ENCODE assay signal across 1 cellular context in the genomic region with DNA sequence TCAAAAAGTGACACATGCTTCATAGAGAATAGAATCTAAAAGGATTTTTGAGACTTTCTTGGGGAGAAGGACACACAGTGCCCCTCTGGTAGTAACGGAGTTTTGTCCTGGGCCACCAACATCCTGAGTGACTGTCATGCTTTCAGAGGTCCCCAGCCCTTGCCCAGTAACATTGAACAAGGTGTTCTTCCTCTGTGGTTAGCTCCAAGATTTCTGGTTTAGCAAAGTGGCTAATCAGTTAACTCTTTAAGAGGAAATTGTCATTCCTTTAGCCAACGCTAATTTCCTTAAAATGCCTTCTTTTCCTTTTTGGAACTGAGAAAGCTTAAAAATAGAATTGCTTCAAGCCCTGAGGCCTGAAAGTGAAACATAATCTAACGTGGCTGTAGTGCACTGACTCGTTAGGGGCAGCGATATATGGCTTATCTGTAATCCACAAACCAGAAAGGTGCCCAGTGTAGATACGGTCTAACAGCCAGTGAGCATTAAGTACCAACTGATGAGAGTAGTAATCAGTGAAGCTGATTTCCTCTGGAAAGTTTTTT.
TF ChIP-seq lines count a peak whose summit lies in the region.

No MANE protein-coding gene starts in this region.

TF ChIP-seq in GM12878, 131 proteins besides CTCF, POLR2A, EP300 and RAD21 (continued from another document):
- TF ChIP-seq, protein P1, sequence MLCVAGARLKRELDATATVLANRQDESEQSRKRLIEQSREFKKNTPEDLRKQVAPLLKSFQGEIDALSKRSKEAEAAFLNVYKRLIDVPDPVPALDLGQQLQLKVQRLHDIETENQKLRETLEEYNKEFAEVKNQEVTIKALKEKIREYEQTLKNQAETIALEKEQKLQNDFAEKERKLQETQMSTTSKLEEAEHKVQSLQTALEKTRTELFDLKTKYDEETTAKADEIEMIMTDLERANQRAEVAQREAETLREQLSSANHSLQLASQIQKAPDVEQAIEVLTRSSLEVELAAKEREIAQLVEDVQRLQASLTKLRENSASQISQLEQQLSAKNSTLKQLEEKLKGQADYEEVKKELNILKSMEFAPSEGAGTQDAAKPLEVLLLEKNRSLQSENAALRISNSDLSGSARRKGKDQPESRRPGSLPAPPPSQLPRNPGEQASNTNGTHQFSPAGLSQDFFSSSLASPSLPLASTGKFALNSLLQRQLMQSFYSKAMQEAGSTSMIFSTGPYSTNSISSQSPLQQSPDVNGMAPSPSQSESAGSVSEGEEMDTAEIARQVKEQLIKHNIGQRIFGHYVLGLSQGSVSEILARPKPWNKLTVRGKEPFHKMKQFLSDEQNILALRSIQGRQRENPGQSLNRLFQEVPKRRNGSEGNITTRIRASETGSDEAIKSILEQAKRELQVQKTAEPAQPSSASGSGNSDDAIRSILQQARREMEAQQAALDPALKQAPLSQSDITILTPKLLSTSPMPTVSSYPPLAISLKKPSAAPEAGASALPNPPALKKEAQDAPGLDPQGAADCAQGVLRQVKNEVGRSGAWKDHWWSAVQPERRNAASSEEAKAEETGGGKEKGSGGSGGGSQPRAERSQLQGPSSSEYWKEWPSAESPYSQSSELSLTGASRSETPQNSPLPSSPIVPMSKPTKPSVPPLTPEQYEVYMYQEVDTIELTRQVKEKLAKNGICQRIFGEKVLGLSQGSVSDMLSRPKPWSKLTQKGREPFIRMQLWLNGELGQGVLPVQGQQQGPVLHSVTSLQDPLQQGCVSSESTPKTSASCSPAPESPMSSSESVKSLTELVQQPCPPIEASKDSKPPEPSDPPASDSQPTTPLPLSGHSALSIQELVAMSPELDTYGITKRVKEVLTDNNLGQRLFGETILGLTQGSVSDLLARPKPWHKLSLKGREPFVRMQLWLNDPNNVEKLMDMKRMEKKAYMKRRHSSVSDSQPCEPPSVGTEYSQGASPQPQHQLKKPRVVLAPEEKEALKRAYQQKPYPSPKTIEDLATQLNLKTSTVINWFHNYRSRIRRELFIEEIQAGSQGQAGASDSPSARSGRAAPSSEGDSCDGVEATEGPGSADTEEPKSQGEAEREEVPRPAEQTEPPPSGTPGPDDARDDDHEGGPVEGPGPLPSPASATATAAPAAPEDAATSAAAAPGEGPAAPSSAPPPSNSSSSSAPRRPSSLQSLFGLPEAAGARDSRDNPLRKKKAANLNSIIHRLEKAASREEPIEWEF (IDR thresholded peaks at IDR 0.05; ENCODE audit: insufficient replicate concordance, low read depth, low read length) = no peak
- TF ChIP-seq, protein P2, sequence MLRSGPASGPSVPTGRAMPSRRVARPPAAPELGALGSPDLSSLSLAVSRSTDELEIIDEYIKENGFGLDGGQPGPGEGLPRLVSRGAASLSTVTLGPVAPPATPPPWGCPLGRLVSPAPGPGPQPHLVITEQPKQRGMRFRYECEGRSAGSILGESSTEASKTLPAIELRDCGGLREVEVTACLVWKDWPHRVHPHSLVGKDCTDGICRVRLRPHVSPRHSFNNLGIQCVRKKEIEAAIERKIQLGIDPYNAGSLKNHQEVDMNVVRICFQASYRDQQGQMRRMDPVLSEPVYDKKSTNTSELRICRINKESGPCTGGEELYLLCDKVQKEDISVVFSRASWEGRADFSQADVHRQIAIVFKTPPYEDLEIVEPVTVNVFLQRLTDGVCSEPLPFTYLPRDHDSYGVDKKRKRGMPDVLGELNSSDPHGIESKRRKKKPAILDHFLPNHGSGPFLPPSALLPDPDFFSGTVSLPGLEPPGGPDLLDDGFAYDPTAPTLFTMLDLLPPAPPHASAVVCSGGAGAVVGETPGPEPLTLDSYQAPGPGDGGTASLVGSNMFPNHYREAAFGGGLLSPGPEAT (IDR thresholded peaks at IDR 0.05; ENCODE audit: low read depth) = peak; percentile 74
- TF ChIP-seq PAX5 (IDR thresholded peaks at IDR 0.05; ENCODE audit: borderline replicate concordance, low read depth, low read length) (0 out of 2 replicates have a peak, but pooled peaks have one; percentile 22), CREM (IDR thresholded peaks at IDR 0.05; ENCODE audit: low read depth) (no peak), CHD4 (IDR thresholded peaks at IDR 0.05) (no peak), FOS (IDR thresholded peaks at IDR 0.05; ENCODE audit: borderline replicate concordance, extremely low read depth, insufficient read length) (no peak), SMAD1 (IDR thresholded peaks at IDR 0.05; ENCODE audit: low read depth, partially characterized antibody) (no peak), TCF12 (IDR thresholded peaks at IDR 0.05; ENCODE audit: low read depth, low read length) (no peak), SUPT20H (IDR thresholded peaks at IDR 0.05; ENCODE audit: borderline replicate concordance, control insufficient read depth, low read depth, low read length) (no peak), SP1 (IDR thresholded peaks at IDR 0.05; ENCODE audit: low read depth, low read length) (peak; percentile 17), SREBF2 (IDR thresholded peaks at IDR 0.05; ENCODE audit: low read length) (no peak)
- TF ChIP-seq, protein P3, sequence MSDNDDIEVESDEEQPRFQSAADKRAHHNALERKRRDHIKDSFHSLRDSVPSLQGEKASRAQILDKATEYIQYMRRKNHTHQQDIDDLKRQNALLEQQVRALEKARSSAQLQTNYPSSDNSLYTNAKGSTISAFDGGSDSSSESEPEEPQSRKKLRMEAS (IDR thresholded peaks at IDR 0.05; ENCODE audit: low read depth, low read length) = no peak
- TF ChIP-seq, protein P4, sequence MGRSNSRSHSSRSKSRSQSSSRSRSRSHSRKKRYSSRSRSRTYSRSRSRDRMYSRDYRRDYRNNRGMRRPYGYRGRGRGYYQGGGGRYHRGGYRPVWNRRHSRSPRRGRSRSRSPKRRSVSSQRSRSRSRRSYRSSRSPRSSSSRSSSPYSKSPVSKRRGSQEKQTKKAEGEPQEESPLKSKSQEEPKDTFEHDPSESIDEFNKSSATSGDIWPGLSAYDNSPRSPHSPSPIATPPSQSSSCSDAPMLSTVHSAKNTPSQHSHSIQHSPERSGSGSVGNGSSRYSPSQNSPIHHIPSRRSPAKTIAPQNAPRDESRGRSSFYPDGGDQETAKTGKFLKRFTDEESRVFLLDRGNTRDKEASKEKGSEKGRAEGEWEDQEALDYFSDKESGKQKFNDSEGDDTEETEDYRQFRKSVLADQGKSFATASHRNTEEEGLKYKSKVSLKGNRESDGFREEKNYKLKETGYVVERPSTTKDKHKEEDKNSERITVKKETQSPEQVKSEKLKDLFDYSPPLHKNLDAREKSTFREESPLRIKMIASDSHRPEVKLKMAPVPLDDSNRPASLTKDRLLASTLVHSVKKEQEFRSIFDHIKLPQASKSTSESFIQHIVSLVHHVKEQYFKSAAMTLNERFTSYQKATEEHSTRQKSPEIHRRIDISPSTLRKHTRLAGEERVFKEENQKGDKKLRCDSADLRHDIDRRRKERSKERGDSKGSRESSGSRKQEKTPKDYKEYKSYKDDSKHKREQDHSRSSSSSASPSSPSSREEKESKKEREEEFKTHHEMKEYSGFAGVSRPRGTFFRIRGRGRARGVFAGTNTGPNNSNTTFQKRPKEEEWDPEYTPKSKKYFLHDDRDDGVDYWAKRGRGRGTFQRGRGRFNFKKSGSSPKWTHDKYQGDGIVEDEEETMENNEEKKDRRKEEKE (IDR thresholded peaks at IDR 0.05) = no peak
